ENCODE assay signal across 39 cellular contexts in the genomic region with DNA sequence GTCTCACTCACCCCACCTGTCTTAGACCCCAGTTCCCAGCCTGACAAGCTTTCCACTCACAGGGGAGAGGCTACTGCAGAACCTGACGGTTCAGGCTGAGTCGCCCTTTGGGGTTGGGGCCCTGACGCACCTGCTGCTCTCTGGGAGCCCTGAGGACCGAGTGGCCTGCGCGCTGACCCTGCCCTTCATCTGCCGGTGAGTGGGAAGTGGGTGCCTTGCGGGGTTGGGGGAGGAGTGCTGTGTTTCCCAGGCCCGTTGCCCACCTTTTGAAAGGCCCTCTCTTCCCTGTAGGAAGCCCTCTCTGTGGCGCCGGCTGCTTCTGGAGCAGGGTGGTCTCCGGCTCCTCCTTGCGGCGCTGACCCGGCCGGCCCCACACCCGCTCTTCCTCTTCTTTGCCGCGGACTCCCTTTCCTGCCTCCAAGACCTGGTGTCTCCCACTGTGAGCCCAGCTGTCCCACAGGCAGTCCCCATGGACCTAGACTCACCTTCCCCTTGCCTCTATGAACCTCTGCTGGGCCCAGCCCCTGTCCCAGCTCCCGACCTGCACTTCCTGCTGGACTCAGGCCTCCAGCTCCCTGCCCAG. TPM values are rescaled to one million over a fixed set of nuclear protein-coding genes. Genes with fewer than 3 reads are reported as not detected.
DNase-seq lines count a peak whose midpoint lies in the region; ATAC-seq and TF ChIP-seq lines count a peak whose summit lies in the region.
"Had no signal": no experiment of that assay in that cellular context is flagged by ENCODE, and none has a peak within 500 bp of the region (broad histone marks: within the 10 kb centered on the region; RNA-seq: fewer than 3 reads in every experiment).

No MANE protein-coding gene starts in this region.

- H3K4me1 Mint-ChIP-seq in MCF 10A (ENCODE audit: insufficient read depth, unreplicated experiment) = peaks cover 6% of the 10 kb centered on the region
- H3K4me1 Mint-ChIP-seq in effector memory CD8-positive, alpha-beta T cell (ENCODE audit: low read depth in 2 of 2) = peaks cover 6 to 16% of the 10 kb centered on the region in 2 donors

- H3K36me3 ChIP-seq in breast epithelium (no peaks in the 10 kb centered on the region), spleen (peaks cover 4 to 60% (median 49%) of the 10 kb centered on the region in 6 donors), Peyer's patch (peaks cover 0 to 43% (median 0%) of the 10 kb centered on the region in 3 donors)
- H3K36me3 ChIP-seq: colonic mucosa had no signal

- no peaks in the 10 kb centered on the region for H3K9me3 Mint-ChIP-seq in MCF 10A (ENCODE audit: unreplicated experiment)
- no peaks in the 10 kb centered on the region for H3K9me3 Mint-ChIP-seq in effector memory CD8-positive, alpha-beta T cell
- H3K9me3 Mint-ChIP-seq: activated naive CD4-positive, alpha-beta T cell treated with anti-CD3 and anti-CD28 coated beads, Interleukin-2, amount 50 U/mL, for 72 hours; immature natural killer cell; naive thymus-derived CD8-positive, alpha-beta T cell had no signal

- no peak for TF ChIP-seq CTCF in MCF 10A (IDR thresholded peaks at IDR 0.05; ENCODE audit: unreplicated experiment)
- no peak for TF ChIP-seq CTCF in breast epithelium (IDR thresholded peaks at IDR 0.05)
- no peak for TF ChIP-seq CTCF in spleen (IDR thresholded peaks at IDR 0.05 in 8 of 11, conservative IDR thresholded peaks at IDR 0.05 in 3 of 11)
- no peak for TF ChIP-seq CTCF in Peyer's patch (IDR thresholded peaks at IDR 0.05)

- no TSS peak for BruUV-seq in MCF 10A (replicated peaks; lab: Mats Ljungman, UMichigan)

- POLR2A ChIA-PET in MCF 10A (lab: Yijun Ruan, JAX) = no interaction called here

- no peak for TF ChIP-seq POLR2A in breast epithelium (IDR thresholded peaks at IDR 0.05)
- TF ChIP-seq POLR2A in spleen (IDR thresholded peaks at IDR 0.05) = no peak
- no peak for TF ChIP-seq POLR2A in Peyer's patch (IDR thresholded peaks at IDR 0.05)

- no peaks in the 10 kb centered on the region for H3K27me3 Mint-ChIP-seq in MCF 10A (ENCODE audit: insufficient read depth, unreplicated experiment)
- peaks cover 0 to 3% of the 10 kb centered on the region in 2 donors for H3K27me3 Mint-ChIP-seq in effector memory CD8-positive, alpha-beta T cell
- H3K27me3 Mint-ChIP-seq: CD4-positive, CD25-positive, alpha-beta regulatory T cell had no signal

- DNase-seq in MCF 10A (ENCODE audit: unreplicated experiment) (no peak), breast epithelium (ENCODE audit: low spot score in 2 of 2) (no peak), spleen (peak; percentile 74), Peyer's patch (no peak), NCI-H524 (lab: John Stamatoyannopoulos, UW) (no peak)
- no peak for DNase-seq in effector memory CD8-positive, alpha-beta T cell
- DNase-seq: activated CD4-positive, alpha-beta T cell treated with anti-CD3 and anti-CD28 coated beads for 48 hours; anterior cingulate cortex; Calu3; CD4-positive, CD25-positive, alpha-beta regulatory T cell; colonic mucosa; DMS79 treated with DMSO at 0.1 percent for 48 hours; effector CD8-positive, alpha-beta T cell; GOT3; hypothalamus; immature natural killer cell; left colon; naive thymus-derived CD8-positive, alpha-beta T cell; NCI-H1092; NCI-H1694; NCI-H446 treated with DMSO at 0.1 percent for 48 hours; NCI-H82; stimulated activated naive CD8-positive, alpha-beta T cell treated with anti-CD3 and anti-CD28 coated beads, Interleukin-15, Interleukin-2, amounts not matched to agents 100 U/mL and 50 U/mL, for 24 hours; T1000 had no signal

- H3K4me1 ChIP-seq in breast epithelium (no peaks in the 10 kb centered on the region), spleen (peaks cover 6 to 41% (median 12%) of the 10 kb centered on the region in 6 donors), Peyer's patch (peaks cover 0 to 9% (median 1%) of the 10 kb centered on the region in 4 donors)
- H3K4me1 ChIP-seq: colonic mucosa had no signal

- H3K36me3 Mint-ChIP-seq in MCF 10A (ENCODE audit: insufficient read depth, unreplicated experiment) = peaks cover 32% of the 10 kb centered on the region
- H3K36me3 Mint-ChIP-seq in effector memory CD8-positive, alpha-beta T cell (ENCODE audit: insufficient read depth) = peaks cover 31% of the 10 kb centered on the region

- peak overlapping the region; percentile 22 for H3K27ac Mint-ChIP-seq in MCF 10A (ENCODE audit: low read depth, unreplicated experiment)
- peak overlapping the region; percentile 28 to 67 for H3K27ac Mint-ChIP-seq in effector memory CD8-positive, alpha-beta T cell
- H3K27ac Mint-ChIP-seq: CD4-positive, CD25-positive, alpha-beta regulatory T cell; immature natural killer cell had no signal

- no peaks in the 10 kb centered on the region for H3K9me3 ChIP-seq in breast epithelium
- no peaks in the 10 kb centered on the region for H3K9me3 ChIP-seq in spleen
- no peaks in the 10 kb centered on the region for H3K9me3 ChIP-seq in Peyer's patch
- H3K9me3 ChIP-seq: colonic mucosa had no signal

- H3K4me3 ChIP-seq in breast epithelium (no peak overlapping the region), spleen (no peak overlapping the region), Peyer's patch (no peak overlapping the region)
- H3K4me3 ChIP-seq: colonic mucosa, skin epidermis had no signal

- H3K4me3 Mint-ChIP-seq in MCF 10A (ENCODE audit: unreplicated experiment) = no peak overlapping the region
- H3K4me3 Mint-ChIP-seq in effector memory CD8-positive, alpha-beta T cell = no peak overlapping the region
- H3K4me3 Mint-ChIP-seq: immature natural killer cell; naive thymus-derived CD8-positive, alpha-beta T cell had no signal

- H3K27ac ChIP-seq in breast epithelium (no peak overlapping the region), spleen (no peak overlapping the region), Peyer's patch (no peak overlapping the region)
- H3K27ac ChIP-seq: colonic mucosa, VCaP had no signal

- 73 to 94% (median 80%) methylated on average over 13 to 20 of the region's 20 CpGs for WGBS in spleen, 5 donors

- H3K27me3 ChIP-seq in breast epithelium (no peaks in the 10 kb centered on the region), spleen (replicated peaks in 1 of 7) (peaks cover 0 to 3% (median 0%) of the 10 kb centered on the region in 7 donors), Peyer's patch (no peaks in the 10 kb centered on the region)
- H3K27me3 ChIP-seq: colonic mucosa had no signal

- CTCF ChIA-PET in MCF 10A (lab: Yijun Ruan, JAX) = no interaction called here

- no peak for ATAC-seq in effector memory CD8-positive, alpha-beta T cell (replicated peaks)
- ATAC-seq: activated naive CD4-positive, alpha-beta T cell treated with anti-CD3 and anti-CD28 coated beads, Interleukin-2, amount 50 U/mL, for 72 hours; left colon; naive thymus-derived CD8-positive, alpha-beta T cell; stimulated activated naive CD8-positive, alpha-beta T cell treated with anti-CD3 and anti-CD28 coated beads, Interleukin-15, Interleukin-2, amounts not matched to agents 100 U/mL and 50 U/mL, for 24 hours had no signal

- intact Hi-C loops in MCF 10A (cut with micrococcal nuclease) = no loop called here
- intact Hi-C loops in breast epithelium (cut with DNase I; ENCODE audit: low total_unique reads) = no loop called here
- intact Hi-C loops in spleen (cut with DNase I; ENCODE audit: low total_unique reads) = no loop called here

RNA-seq across cellular contexts. Expression of gene TGFB1I1, which starts 6.1 kb away (rescaled TPM):
- total RNA-seq in MCF 10A (2022) (14.2 and 14.7 TPM in 2 replicates), breast epithelium (10 to 100 TPM; 17.4 to 31.8 (median 30.1) TPM), spleen (10 to 100 TPM; 17.6 to 69.0 (median 36.4) TPM), Peyer's patch (10 to 100 TPM in 3 of 4 donors, 1 to 10 TPM in 1; 6.0 to 45.4 (median 18.2) TPM)
- polyA plus RNA-seq in spleen = 10 to 100 TPM; 10.7 to 23.6 (median 13.5) TPM

RNA-seq across cellular contexts. Expression of gene ARMC5, which starts 6.6 kb away (rescaled TPM):
- total RNA-seq in MCF 10A (2022) (8.1 and 10.1 TPM in 2 replicates), breast epithelium (1 to 10 TPM; 5.3 to 7.2 (median 6.9) TPM), spleen (10 to 100 TPM in 6 of 7 donors, 1 to 10 TPM in 1; 9.2 to 13.9 (median 11.7) TPM), Peyer's patch (10 to 100 TPM; 12.4 to 20.4 (median 17.6) TPM)
- polyA plus RNA-seq in spleen = 10 to 100 TPM in 2 of 3 donors, 1 to 10 TPM in 1; 8.8 to 23.5 (median 16.2) TPM

RNA-seq across cellular contexts. Expression of gene SLC5A2, which starts 17.0 kb away (rescaled TPM):
- total RNA-seq in MCF 10A (2022) (not detected in 2 replicates), breast epithelium (under 1 TPM in 2 of 3 donors, not detected in 1; 0.44 to 0.98 TPM), spleen (1 to 10 TPM in 1 of 7 donors, under 1 TPM in 3, not detected in 3; 0.17 to 1.2 (median 0.53) TPM), Peyer's patch (1 to 10 TPM in 2 of 4 donors, under 1 TPM in 1, not detected in 1; 0.94 to 5.4 (median 2.4) TPM)
- 1 to 10 TPM; 1.3 to 2.3 (median 1.7) TPM for polyA plus RNA-seq in spleen
- total RNA-seq: A172; activated CD8-positive, alpha-beta memory T cell treated with anti-CD3 and anti-CD28 coated beads for 36 hours; epithelial cell of proximal tubule; glomerular endothelial cell; lung microvascular endothelial cell; omental fat pad; RPMI7951; ureter had no signal

RNA-seq across cellular contexts. Expression of gene ZNF843, which starts 23.3 kb away (rescaled TPM):
- 0.19 and 0.29 TPM in 2 replicates for total RNA-seq in MCF 10A (2022)
- total RNA-seq in breast epithelium = 1 to 10 TPM; 1.9 to 3.6 (median 3.1) TPM
- 1 to 10 TPM in 2 of 7 donors, under 1 TPM in 5; 0.52 to 1.7 (median 0.69) TPM for total RNA-seq in spleen
- polyA plus RNA-seq in spleen = under 1 TPM; 0.10 to 0.15 (median 0.12) TPM
- 1 to 10 TPM in 1 of 4 donors, under 1 TPM in 1, not detected in 2; 0.47 to 1.3 TPM for total RNA-seq in Peyer's patch
- total RNA-seq: A172, Calu3, epithelial cell of proximal tubule, HT-29, mononuclear cell, RPMI7951 had no signal

RNA-seq across cellular contexts. Expression of gene COX6A2, which starts 37.7 kb away (rescaled TPM):
- total RNA-seq in MCF 10A (2022) = not detected in 2 replicates
- total RNA-seq in breast epithelium = not detected
- not detected for total RNA-seq in spleen
- polyA plus RNA-seq in spleen = under 1 TPM in 2 of 3 donors, not detected in 1; 0.79 to 0.80 TPM
- total RNA-seq in Peyer's patch = not detected
- total RNA-seq: A172; activated CD8-positive, alpha-beta memory T cell treated with anti-CD3 and anti-CD28 coated beads for 36 hours; activated naive CD4-positive, alpha-beta T cell treated with anti-CD3 and anti-CD28 coated beads, Interleukin-2, amount 50 U/mL, for 72 hours; Calu3; CD4-positive, CD25-positive, alpha-beta regulatory T cell; colonic mucosa; epithelial cell of proximal tubule; glomerular endothelial cell; HT-29; left colon; lung microvascular endothelial cell; mononuclear cell; naive thymus-derived CD8-positive, alpha-beta T cell; omental fat pad; RPMI7951; SK-MEL-5; temporal lobe; ureter had no signal
- polyA plus RNA-seq: CD4-positive, CD25-positive, alpha-beta regulatory T cell; naive thymus-derived CD8-positive, alpha-beta T cell had no signal
